Comparison of ENCODE assay signal across 34 cellular contexts in genomic region chr5:176636426-176636825, GRCh38. TPM values are rescaled to one million over a fixed set of nuclear protein-coding genes. Genes with fewer than 3 reads are reported as not detected.
"Had no signal": no experiment of that assay in that cellular context is flagged by ENCODE, and none has a peak within 500 bp of the region (broad histone marks: within the 10 kb centered on the region; RNA-seq: fewer than 3 reads in every experiment).

No MANE protein-coding gene starts in this region.

- H3K9me3 ChIP-seq: ascending aorta, gastroesophageal sphincter, mucosa of descending colon, spleen, tibial nerve had no signal

- H3K36me3 ChIP-seq: ascending aorta, cardiac muscle cell, gastroesophageal sphincter, spleen, tibial nerve had no signal

- ATAC-seq: activated T-helper 17 cell treated with anti-CD3 and anti-CD28 coated beads, Interleukin-2, amount 50 U/mL, for 72 hours; esophagus mucosa; gastroesophageal sphincter; left cardiac atrium; left ventricle myocardium superior; mucosa of descending colon; natural killer cell treated with Interleukin-12 subunit alpha and Interleukin-12 subunit beta and Interleukin-15 and Interleukin-18, amount 100 ng/mL, for 72 hours; right cardiac atrium had no signal

- H3K9me3 Mint-ChIP-seq: activated CD4-positive, alpha-beta memory T cell treated with anti-CD3 and anti-CD28 coated beads, Interleukin-2, amount 10 ng/mL, durations not matched to agents 7 days and 5 days; activated CD4-positive, alpha-beta T cell treated with anti-CD3 and anti-CD28 coated beads, Interleukin-2, amount 10 ng/mL, durations not matched to agents 7 days and 5 days; activated naive CD4-positive, alpha-beta T cell treated with anti-CD3 and anti-CD28 coated beads, Interleukin-2, amount 50 U/mL, for 24 hours; activated T-cell treated with anti-CD3 and anti-CD28 coated beads, Interleukin-2, amount 50 U/mL, for 24 hours; activated T-helper 17 cell treated with anti-CD3 and anti-CD28 coated beads, Interleukin-2, amount 50 U/mL, for 72 hours; T-helper 1 cell treated with Interleukin-12 subunit alpha and Interleukin-12 subunit beta and Interleukin-4 antibody, amounts not matched to agents 30 μg/mL and 1 μg/mL, for 36 hours had no signal

- DNase-seq: activated CD4-positive, alpha-beta memory T cell treated with anti-CD3 and anti-CD28 coated beads, Interleukin-2, amount 10 ng/mL, durations not matched to agents 7 days and 5 days; activated CD4-positive, alpha-beta T cell treated with anti-CD3 and anti-CD28 coated beads for 1 hour; activated CD4-positive, alpha-beta T cell treated with anti-CD3 and anti-CD28 coated beads, Interleukin-2, amount 10 ng/mL, durations not matched to agents 7 days and 5 days; activated CD8-positive, alpha-beta memory T cell treated with anti-CD3 and anti-CD28 coated beads, Interleukin-2, amount 50 U/mL, for 48 hours; activated T-cell treated with anti-CD3 and anti-CD28 coated beads, Interleukin-2, amount 50 U/mL, for 24 hours; cerebellar nuclear complex; hippocampal formation; left cardiac atrium; left ventricle myocardium superior; mucosa of descending colon; posterior cingulate gyrus; spleen; stimulated activated naive CD4-positive, alpha-beta T cell treated with Interleukin-2 at 50 U/mL for 16 hours; T-helper 9 cell had no signal

- H3K27ac Mint-ChIP-seq: activated CD4-positive, alpha-beta memory T cell treated with anti-CD3 and anti-CD28 coated beads, Interleukin-2, amount 10 ng/mL, durations not matched to agents 7 days and 5 days; activated CD4-positive, alpha-beta T cell treated with anti-CD3 and anti-CD28 coated beads, Interleukin-2, amount 10 ng/mL, durations not matched to agents 7 days and 5 days; activated naive CD4-positive, alpha-beta T cell treated with anti-CD3 and anti-CD28 coated beads, Interleukin-2, amount 50 U/mL, for 24 hours; activated T-cell treated with anti-CD3 and anti-CD28 coated beads, Interleukin-2, amount 50 U/mL, for 24 hours; activated T-helper 17 cell treated with anti-CD3 and anti-CD28 coated beads, Interleukin-2, amount 50 U/mL, for 72 hours; natural killer cell treated with Interleukin-12 subunit alpha and Interleukin-12 subunit beta and Interleukin-15 and Interleukin-18, amount 100 ng/mL, for 72 hours; T-helper 1 cell treated with Interleukin-12 subunit alpha and Interleukin-12 subunit beta and Interleukin-4 antibody, amounts not matched to agents 30 μg/mL and 1 μg/mL, for 36 hours had no signal

- H3K4me3 Mint-ChIP-seq: activated CD4-positive, alpha-beta memory T cell treated with anti-CD3 and anti-CD28 coated beads, Interleukin-2, amount 10 ng/mL, durations not matched to agents 7 days and 5 days; activated CD4-positive, alpha-beta T cell treated with anti-CD3 and anti-CD28 coated beads, Interleukin-2, amount 10 ng/mL, durations not matched to agents 7 days and 5 days; activated naive CD4-positive, alpha-beta T cell treated with anti-CD3 and anti-CD28 coated beads, Interleukin-2, amount 50 U/mL, for 24 hours; activated T-cell treated with anti-CD3 and anti-CD28 coated beads, Interleukin-2, amount 50 U/mL, for 24 hours; activated T-helper 17 cell treated with anti-CD3 and anti-CD28 coated beads, Interleukin-2, amount 50 U/mL, for 72 hours; brain; natural killer cell treated with Interleukin-12 subunit alpha and Interleukin-12 subunit beta and Interleukin-15 and Interleukin-18, amount 100 ng/mL, for 72 hours; T-helper 1 cell treated with Interleukin-12 subunit alpha and Interleukin-12 subunit beta and Interleukin-4 antibody, amounts not matched to agents 30 μg/mL and 1 μg/mL, for 36 hours had no signal

- H3K36me3 Mint-ChIP-seq: activated naive CD4-positive, alpha-beta T cell treated with anti-CD3 and anti-CD28 coated beads, Interleukin-2, amount 50 U/mL, for 24 hours; brain; natural killer cell treated with Interleukin-12 subunit alpha and Interleukin-12 subunit beta and Interleukin-15 and Interleukin-18, amount 100 ng/mL, for 72 hours had no signal

- H3K4me1 ChIP-seq: ascending aorta, gastroesophageal sphincter, tibial nerve had no signal

- H3K27ac ChIP-seq: ascending aorta, cardiac muscle cell, coronary artery, gastroesophageal sphincter, spleen, tibial nerve had no signal

- H3K4me3 ChIP-seq: ascending aorta, cardiac muscle cell, coronary artery, gastroesophageal sphincter, mucosa of descending colon, spleen, tibial nerve had no signal

- H3K4me1 Mint-ChIP-seq: activated CD4-positive, alpha-beta memory T cell treated with anti-CD3 and anti-CD28 coated beads, Interleukin-2, amount 10 ng/mL, durations not matched to agents 7 days and 5 days; activated T-helper 17 cell treated with anti-CD3 and anti-CD28 coated beads, Interleukin-2, amount 50 U/mL, for 72 hours had no signal

- H3K27me3 ChIP-seq: ascending aorta had no signal

RNA-seq across cellular contexts. Expression of gene EIF4E1B, which starts 6.0 kb away (rescaled TPM):
- total RNA-seq: activated CD4-positive, alpha-beta memory T cell treated with anti-CD3 and anti-CD28 coated beads, Interleukin-2, amount 10 ng/mL, durations not matched to agents 7 days and 5 days; activated CD4-positive, alpha-beta T cell treated with anti-CD3 and anti-CD28 coated beads, Interleukin-2, amount 10 ng/mL, durations not matched to agents 7 days and 5 days; activated T-helper 17 cell treated with anti-CD3 and anti-CD28 coated beads, Interleukin-2, amount 50 U/mL, for 72 hours; ascending aorta; cardiac muscle cell; endothelial cell of umbilical vein; esophagus mucosa; gastroesophageal sphincter; left cardiac atrium; left ventricle myocardium superior; lung microvascular endothelial cell; mesenteric fat pad; mucosa of descending colon; myocyte; natural killer cell treated with Interleukin-12 subunit alpha and Interleukin-12 subunit beta and Interleukin-15 and Interleukin-18, amount 100 ng/mL, for 72 hours; osteoblast; right cardiac atrium; spleen; temporal lobe; tibial nerve; urinary bladder had no signal
- polyA plus RNA-seq: cardiac muscle cell, endothelial cell of umbilical vein, keratinocyte, right cardiac atrium, spleen, urinary bladder had no signal

RNA-seq across cellular contexts. Expression of gene SNCB, which starts 6.1 kb away (rescaled TPM):
- total RNA-seq: activated CD4-positive, alpha-beta memory T cell treated with anti-CD3 and anti-CD28 coated beads, Interleukin-2, amount 10 ng/mL, durations not matched to agents 7 days and 5 days; activated CD4-positive, alpha-beta T cell treated with anti-CD3 and anti-CD28 coated beads, Interleukin-2, amount 10 ng/mL, durations not matched to agents 7 days and 5 days; activated T-helper 17 cell treated with anti-CD3 and anti-CD28 coated beads, Interleukin-2, amount 50 U/mL, for 72 hours; ascending aorta; endothelial cell of umbilical vein; esophagus mucosa; gastroesophageal sphincter; left ventricle myocardium superior; mesenteric fat pad; natural killer cell treated with Interleukin-12 subunit alpha and Interleukin-12 subunit beta and Interleukin-15 and Interleukin-18, amount 100 ng/mL, for 72 hours; osteoblast; spleen; tibial nerve; urinary bladder had no signal

RNA-seq across cellular contexts. Expression of gene GPRIN1, which starts 26.5 kb away (rescaled TPM):
- total RNA-seq: ascending aorta had no signal
